Comparison of ENCODE assay signal across 8 cellular contexts in genomic region chr3:184336484-184337230, GRCh38. TPM values are rescaled to one million over a fixed set of nuclear protein-coding genes. Genes with fewer than 3 reads are reported as not detected.
DNase-seq lines count a peak whose midpoint lies in the region; ATAC-seq and TF ChIP-seq lines count a peak whose summit lies in the region.

No MANE protein-coding gene starts in this region.

- peaks cover 10% of the 10 kb centered on the region for H3F3A ChIP-seq in neural cell (ENCODE audit: insufficient read depth, low read length, poor library complexity, severe bottlenecking)

- peak overlapping the region; percentile 94 for H3K4me2 ChIP-seq in neural cell (ENCODE audit: low read length)

- H3K27ac Mint-ChIP-seq in activated T-helper 1 cell treated with anti-CD3 and anti-CD28 coated beads, Interleukin-12 subunit alpha, Interleukin-12 subunit beta, Interleukin-2, Interleukin-4 antibody, amounts not matched to agents 30 ng/mL and 10 ng/mL and 1 ng/mL, durations not matched to agents 14 hours and 24 hours and 36 hours, result peak overlapping the region; percentile 88

- no peaks in the 10 kb centered on the region for H4K20me1 ChIP-seq in neural cell (ENCODE audit: insufficient read depth)

- H3K79me2 ChIP-seq in neural cell (replicated peaks; ENCODE audit: insufficient read depth, low read length), result peaks cover 37% of the 10 kb centered on the region

- peak overlapping the region; percentile 60 for H2AFZ ChIP-seq in neural cell (ENCODE audit: low read depth, low read length)

- peaks cover 35% of the 10 kb centered on the region for H3K36me3 Mint-ChIP-seq in activated T-cell treated with anti-CD3 and anti-CD28 coated beads, Interleukin-2, amount 50 U/mL, for 4 hours (ENCODE audit: insufficient read depth)
- peaks cover 41% of the 10 kb centered on the region for H3K36me3 Mint-ChIP-seq in activated T-helper 1 cell treated with anti-CD3 and anti-CD28 coated beads, Interleukin-12 subunit alpha, Interleukin-12 subunit beta, Interleukin-2, Interleukin-4 antibody, amounts not matched to agents 30 ng/mL and 10 ng/mL and 1 ng/mL, durations not matched to agents 14 hours and 24 hours and 36 hours (ENCODE audit: low read depth)

- no peaks in the 10 kb centered on the region for H3K9me3 Mint-ChIP-seq in activated T-cell treated with anti-CD3 and anti-CD28 coated beads, Interleukin-2, amount 50 U/mL, for 4 hours
- H3K9me3 Mint-ChIP-seq in activated T-helper 1 cell treated with anti-CD3 and anti-CD28 coated beads, Interleukin-12 subunit alpha, Interleukin-12 subunit beta, Interleukin-2, Interleukin-4 antibody, amounts not matched to agents 30 ng/mL and 10 ng/mL and 1 ng/mL, durations not matched to agents 14 hours and 24 hours and 36 hours, result no peaks in the 10 kb centered on the region

- no peak for TF ChIP-seq EP300 in neural cell (conservative IDR thresholded peaks at IDR 0.05; ENCODE audit: poor library complexity, severe bottlenecking)

- TF ChIP-seq CTCF in LNCaP clone FGC (IDR thresholded peaks at IDR 0.05; ENCODE audit: control insufficient read depth, extremely low read depth, insufficient read depth) (no peak), foreskin fibroblast (IDR thresholded peaks at IDR 0.05; ENCODE audit: low read depth, low read length) (no peak), neural cell (IDR thresholded peaks at IDR 0.05; ENCODE audit: poor library complexity, severe bottlenecking) (no peak)

- no peak for DNase-seq in activated T-cell treated with anti-CD3 and anti-CD28 coated beads, Interleukin-2, amount 50 U/mL, for 4 hours
- DNase-seq in activated T-cell treated with anti-CD3 and anti-CD28 coated beads for 4 hours (no peak), LNCaP clone FGC (ENCODE audit: low read depth) (peak; percentile 59), foreskin fibroblast (peak; percentile 47 to 76), GM19238 (ENCODE audit: insufficient read length, low spot score) (no peak)
- no peak for DNase-seq in activated T-helper 1 cell treated with anti-CD3 and anti-CD28 coated beads, Interleukin-12 subunit alpha, Interleukin-12 subunit beta, Interleukin-2, Interleukin-4 antibody, amounts not matched to agents 30 ng/mL and 10 ng/mL and 1 ng/mL, durations not matched to agents 14 hours and 24 hours and 36 hours (ENCODE audit: low spot score)
- DNase-seq in stimulated activated CD4-positive, alpha-beta T cell treated with anti-CD3 and anti-CD28 coated beads, Interleukin-4, amount 100 ng/mL, for 4 hours, result no peak

- H3K27ac ChIP-seq in neural cell (ENCODE audit: low read length), result peak overlapping the region; percentile 99

- H3K4me3 Mint-ChIP-seq in activated T-cell treated with anti-CD3 and anti-CD28 coated beads, Interleukin-2, amount 50 U/mL, for 4 hours, result peak overlapping the region; percentile 89
- peak overlapping the region; percentile 87 for H3K4me3 Mint-ChIP-seq in activated T-helper 1 cell treated with anti-CD3 and anti-CD28 coated beads, Interleukin-12 subunit alpha, Interleukin-12 subunit beta, Interleukin-2, Interleukin-4 antibody, amounts not matched to agents 30 ng/mL and 10 ng/mL and 1 ng/mL, durations not matched to agents 14 hours and 24 hours and 36 hours

- peak overlapping the region; percentile 72 for H3K4me3 ChIP-seq in LNCaP clone FGC (ENCODE audit: low read depth, low read length)
- peak overlapping the region; percentile 58 to 76 for H3K4me3 ChIP-seq in foreskin fibroblast (ENCODE audit: low read depth in 1 of 2, low read length in 2 of 2)
- H3K4me3 ChIP-seq in neural cell (ENCODE audit: low read length), result peak overlapping the region; percentile 95

- H3K4me1 Mint-ChIP-seq in activated T-cell treated with anti-CD3 and anti-CD28 coated beads, Interleukin-2, amount 50 U/mL, for 4 hours (ENCODE audit: low read depth), result peaks cover 57% of the 10 kb centered on the region
- peaks cover 65% of the 10 kb centered on the region for H3K4me1 Mint-ChIP-seq in activated T-helper 1 cell treated with anti-CD3 and anti-CD28 coated beads, Interleukin-12 subunit alpha, Interleukin-12 subunit beta, Interleukin-2, Interleukin-4 antibody, amounts not matched to agents 30 ng/mL and 10 ng/mL and 1 ng/mL, durations not matched to agents 14 hours and 24 hours and 36 hours (ENCODE audit: low read depth)

- peak; percentile 2 to 7 for ATAC-seq in activated T-cell treated with anti-CD3 and anti-CD28 coated beads, Interleukin-2, amount 50 U/mL, for 4 hours

- H3K9ac ChIP-seq in neural cell (ENCODE audit: low read length), result peak overlapping the region; percentile 98

- no peaks in the 10 kb centered on the region for H3K36me3 ChIP-seq in neural cell (ENCODE audit: insufficient read depth, low read length)

- no peaks in the 10 kb centered on the region for H3K27me3 Mint-ChIP-seq in activated T-cell treated with anti-CD3 and anti-CD28 coated beads, Interleukin-2, amount 50 U/mL, for 4 hours (ENCODE audit: low read depth)
- peaks cover 2% of the 10 kb centered on the region for H3K27me3 Mint-ChIP-seq in activated T-helper 1 cell treated with anti-CD3 and anti-CD28 coated beads, Interleukin-12 subunit alpha, Interleukin-12 subunit beta, Interleukin-2, Interleukin-4 antibody, amounts not matched to agents 30 ng/mL and 10 ng/mL and 1 ng/mL, durations not matched to agents 14 hours and 24 hours and 36 hours (ENCODE audit: insufficient read depth)

- intact Hi-C loops in activated T-helper 1 cell treated with anti-CD3 and anti-CD28 coated beads, Interleukin-12 subunit alpha, Interleukin-12 subunit beta, Interleukin-2, Interleukin-4 antibody, amounts not matched to agents 30 ng/mL and 10 ng/mL and 1 ng/mL, durations not matched to agents 14 hours and 24 hours and 36 hours (cut with micrococcal nuclease), result loop anchor here (1.0 kb wide), 1 partner anchor 27 kb away; no protein-coding TSS in a partner anchor

- no peaks in the 10 kb centered on the region for H3K27me3 ChIP-seq in neural cell (ENCODE audit: insufficient read depth, low read depth, low read length)

- no peaks in the 10 kb centered on the region for H3K9me2 ChIP-seq in neural cell (ENCODE audit: insufficient read depth, low read length)

- TF ChIP-seq RAD21 in neural cell (conservative IDR thresholded peaks at IDR 0.05), result no peak

- no peaks in the 10 kb centered on the region for H3K9me3 ChIP-seq in neural cell (ENCODE audit: low read length)

RNA-seq across cellular contexts. Expression of gene FAM131A, which starts 0.7 kb away (rescaled TPM):
- total RNA-seq in activated T-cell treated with anti-CD3 and anti-CD28 coated beads, Interleukin-2, amount 50 U/mL, for 4 hours, result 1 to 10 TPM; 3.5 to 4.4 (median 3.7) TPM
- total RNA-seq in activated T-helper 1 cell treated with anti-CD3 and anti-CD28 coated beads, Interleukin-12 subunit alpha, Interleukin-12 subunit beta, Interleukin-2, Interleukin-4 antibody, amounts not matched to agents 30 ng/mL and 10 ng/mL and 1 ng/mL, durations not matched to agents 14 hours and 24 hours and 36 hours, result 7.5 and 9.2 TPM in 2 replicates
- 141 and 154 TPM in 2 replicates for polyA plus RNA-seq in neural cell
- 103 and 117 TPM in 2 replicates for polyA minus RNA-seq in neural cell

RNA-seq across cellular contexts. Expression of gene EIF4G1, which starts 22.3 kb away (rescaled TPM):
- total RNA-seq in activated T-cell treated with anti-CD3 and anti-CD28 coated beads, Interleukin-2, amount 50 U/mL, for 4 hours, result 1,000 to 10,000 TPM in 2 of 3 donors, 100 to 1,000 TPM in 1; 990 to 1,057 (median 1,007) TPM
- 657 and 706 TPM in 2 replicates for total RNA-seq in activated T-helper 1 cell treated with anti-CD3 and anti-CD28 coated beads, Interleukin-12 subunit alpha, Interleukin-12 subunit beta, Interleukin-2, Interleukin-4 antibody, amounts not matched to agents 30 ng/mL and 10 ng/mL and 1 ng/mL, durations not matched to agents 14 hours and 24 hours and 36 hours
- polyA plus RNA-seq in neural cell, result 66.9 and 80.0 TPM in 2 replicates
- 90.1 and 101 TPM in 2 replicates for polyA minus RNA-seq in neural cell

RNA-seq across cellular contexts. Expression of gene CLCN2, which starts 24.7 kb away (rescaled TPM):
- 1 to 10 TPM; 4.5 to 5.2 (median 5.0) TPM for total RNA-seq in activated T-cell treated with anti-CD3 and anti-CD28 coated beads, Interleukin-2, amount 50 U/mL, for 4 hours
- total RNA-seq in activated T-helper 1 cell treated with anti-CD3 and anti-CD28 coated beads, Interleukin-12 subunit alpha, Interleukin-12 subunit beta, Interleukin-2, Interleukin-4 antibody, amounts not matched to agents 30 ng/mL and 10 ng/mL and 1 ng/mL, durations not matched to agents 14 hours and 24 hours and 36 hours, result 5.2 and 6.6 TPM in 2 replicates
- 13.4 and 14.0 TPM in 2 replicates for polyA plus RNA-seq in neural cell
- polyA minus RNA-seq in neural cell, result 16.1 and 17.4 TPM in 2 replicates

RNA-seq across cellular contexts. Expression of gene POLR2H, which starts 24.9 kb away (rescaled TPM):
- total RNA-seq in activated T-cell treated with anti-CD3 and anti-CD28 coated beads, Interleukin-2, amount 50 U/mL, for 4 hours, result 100 to 1,000 TPM; 146 to 170 (median 165) TPM
- total RNA-seq in activated T-helper 1 cell treated with anti-CD3 and anti-CD28 coated beads, Interleukin-12 subunit alpha, Interleukin-12 subunit beta, Interleukin-2, Interleukin-4 antibody, amounts not matched to agents 30 ng/mL and 10 ng/mL and 1 ng/mL, durations not matched to agents 14 hours and 24 hours and 36 hours, result 145 and 151 TPM in 2 replicates
- polyA plus RNA-seq in neural cell, result 155 and 185 TPM in 2 replicates
- 51.9 and 66.4 TPM in 2 replicates for polyA minus RNA-seq in neural cell

RNA-seq across cellular contexts. Expression of gene PSMD2, which starts 37.6 kb away (rescaled TPM):
- 100 to 1,000 TPM; 497 to 520 (median 498) TPM for total RNA-seq in activated T-cell treated with anti-CD3 and anti-CD28 coated beads, Interleukin-2, amount 50 U/mL, for 4 hours
- 251 and 255 TPM in 2 replicates for total RNA-seq in activated T-helper 1 cell treated with anti-CD3 and anti-CD28 coated beads, Interleukin-12 subunit alpha, Interleukin-12 subunit beta, Interleukin-2, Interleukin-4 antibody, amounts not matched to agents 30 ng/mL and 10 ng/mL and 1 ng/mL, durations not matched to agents 14 hours and 24 hours and 36 hours
- 319 and 363 TPM in 2 replicates for polyA plus RNA-seq in neural cell
- 411 and 429 TPM in 2 replicates for polyA minus RNA-seq in neural cell

Comparison
In these comparisons a context has a peak if more than half of its experiments do, and no peak if none do; other contexts are left out.
1. DNase-seq: peak in LNCaP clone FGC (single experiment) and foreskin fibroblast (2 of 2); none in activated T-cell treated with anti-CD3 and anti-CD28 coated beads, Interleukin-2, amount 50 U/mL, for 4 hours (single experiment), activated T-cell treated with anti-CD3 and anti-CD28 coated beads for 4 hours (single experiment), activated T-helper 1 cell treated with anti-CD3 and anti-CD28 coated beads, Interleukin-12 subunit alpha, Interleukin-12 subunit beta, Interleukin-2, Interleukin-4 antibody, amounts not matched to agents 30 ng/mL and 10 ng/mL and 1 ng/mL, durations not matched to agents 14 hours and 24 hours and 36 hours (single experiment), stimulated activated CD4-positive, alpha-beta T cell treated with anti-CD3 and anti-CD28 coated beads, Interleukin-4, amount 100 ng/mL, for 4 hours (0 of 2) and GM19238 (single experiment).
2. Peak in every context shown above with its lines, with median percentiles within 50 percentile points of each other: H3K4me3 ChIP-seq.